11 cellular contexts compared by ENCODE assay signal in genomic region chr3:156685752-156686151, GRCh38. TPM values are rescaled to one million over a fixed set of nuclear protein-coding genes. Genes with fewer than 3 reads are reported as not detected.
A peak's percentile ranks its signal among the peaks of the same experiment; 100 is the strongest.
DNase-seq lines count a peak whose midpoint lies in the region; ATAC-seq, FAIRE-seq and TF ChIP-seq lines count a peak whose summit lies in the region.
"Had no signal": no experiment of that assay in that cellular context is flagged by ENCODE, and none has a peak within 500 bp of the region (broad histone marks: within the 10 kb centered on the region; RNA-seq: fewer than 3 reads in every experiment).

No MANE protein-coding gene starts in this region.

- H3K36me3 ChIP-seq in astrocyte (ENCODE audit: insufficient read depth, low read length), result peaks cover 14% of the 10 kb centered on the region
- H3K36me3 ChIP-seq in transverse colon, result no peaks in the 10 kb centered on the region

- DNase-seq in activated naive CD8-positive, alpha-beta T cell treated with anti-CD3 and anti-CD28 coated beads, Interleukin-2, amount 50 U/mL, for 24 hours, result no peak
- no peak for DNase-seq in astrocyte (ENCODE audit: low read depth)
- DNase-seq in transverse colon, result no peak
- no peak for DNase-seq in NOMO-1 (lab: John Stamatoyannopoulos, UW; ENCODE audit: unreplicated experiment in 2 of 2)
- no peak for DNase-seq in stimulated activated CD4-positive, alpha-beta T cell treated with anti-CD3 and anti-CD28 coated beads, Interleukin-12 subunit alpha, Interleukin-12 subunit beta, amount 100 ng/mL, for 4 hours
- DNase-seq in cortex of kidney (lab: John Stamatoyannopoulos, UW), result no peak
- DNase-seq: NCI-H510A had no signal

- no peak for TF ChIP-seq POLR2A in transverse colon (IDR thresholded peaks at IDR 0.05)

- H4K20me1 ChIP-seq in astrocyte (ENCODE audit: insufficient read depth, low read length), result peaks cover 88% of the 10 kb centered on the region

- no peak for TF ChIP-seq EP300 in transverse colon (IDR thresholded peaks at IDR 0.05; ENCODE audit: low read depth)

- no peak for FAIRE-seq in astrocyte (lab: Jason Lieb, UNC)

- H3K4me1 ChIP-seq in astrocyte (ENCODE audit: insufficient read depth, low read length) (peaks cover 50% of the 10 kb centered on the region), transverse colon (peaks cover 56 to 94% (median 65%) of the 10 kb centered on the region in 4 donors)

- peak overlapping the region; percentile 45 for H3K4me2 ChIP-seq in astrocyte (ENCODE audit: low read length)

- no peak overlapping the region for H2AFZ ChIP-seq in astrocyte (ENCODE audit: low read depth, low read length)

- ATAC-seq in activated naive CD8-positive, alpha-beta T cell treated with anti-CD3 and anti-CD28 coated beads, Interleukin-2, amount 50 U/mL, for 24 hours, result no peak
- peak; percentile 37 for ATAC-seq in HG03432 (IDR thresholded peaks at IDR 0.05; ENCODE audit: unreplicated experiment)
- ATAC-seq: HCT116 had no signal

- intact Hi-C loops in transverse colon (cut with DNase I; ENCODE audit: low total_unique reads), result no loop called here

- no peak overlapping the region for H3K9ac ChIP-seq in astrocyte (ENCODE audit: low read length)

- H3K9me3 Mint-ChIP-seq in activated naive CD8-positive, alpha-beta T cell (ENCODE audit: low read depth), result no peaks in the 10 kb centered on the region
- H3K9me3 Mint-ChIP-seq in activated naive CD8-positive, alpha-beta T cell treated with anti-CD3 and anti-CD28 coated beads, Interleukin-2, amount 50 U/mL, for 24 hours, result no peaks in the 10 kb centered on the region
- no peaks in the 10 kb centered on the region for H3K9me3 Mint-ChIP-seq in astrocyte (ENCODE audit: unreplicated experiment)

- H3K4me3 Mint-ChIP-seq in activated naive CD8-positive, alpha-beta T cell, result peak overlapping the region; percentile 38
- no peak overlapping the region for H3K4me3 Mint-ChIP-seq in activated naive CD8-positive, alpha-beta T cell treated with anti-CD3 and anti-CD28 coated beads, Interleukin-2, amount 50 U/mL, for 24 hours
- H3K4me3 Mint-ChIP-seq in astrocyte (ENCODE audit: unreplicated experiment), result peak overlapping the region; percentile 72

- H3K27ac ChIP-seq in astrocyte (ENCODE audit: low read depth, low read length), result no peak overlapping the region
- H3K27ac ChIP-seq in transverse colon, result peak overlapping the region; percentile 4 to 26 (median 24)
- H3K27ac ChIP-seq: C4-2B had no signal

- H3K27ac Mint-ChIP-seq in activated naive CD8-positive, alpha-beta T cell, result peak overlapping the region; percentile 25
- no peak overlapping the region for H3K27ac Mint-ChIP-seq in activated naive CD8-positive, alpha-beta T cell treated with anti-CD3 and anti-CD28 coated beads, Interleukin-2, amount 50 U/mL, for 24 hours
- no peak overlapping the region for H3K27ac Mint-ChIP-seq in astrocyte (ENCODE audit: unreplicated experiment)

- peaks cover 21% of the 10 kb centered on the region for H3K36me3 Mint-ChIP-seq in activated naive CD8-positive, alpha-beta T cell
- peaks cover 24% of the 10 kb centered on the region for H3K36me3 Mint-ChIP-seq in activated naive CD8-positive, alpha-beta T cell treated with anti-CD3 and anti-CD28 coated beads, Interleukin-2, amount 50 U/mL, for 24 hours (ENCODE audit: low read depth)
- H3K36me3 Mint-ChIP-seq in astrocyte (ENCODE audit: low read depth, unreplicated experiment), result peaks cover 3% of the 10 kb centered on the region

- H3K79me2 ChIP-seq in astrocyte (ENCODE audit: insufficient read depth, low read length), result peaks cover 100% of the 10 kb centered on the region

- TF ChIP-seq CTCF in astrocyte (IDR thresholded peaks at IDR 0.05; ENCODE audit: insufficient read depth, low read depth, low read length) (no peak), transverse colon (IDR thresholded peaks at IDR 0.05) (no peak)

- peaks cover 83% of the 10 kb centered on the region for H3K4me1 Mint-ChIP-seq in activated naive CD8-positive, alpha-beta T cell (ENCODE audit: low read depth)
- H3K4me1 Mint-ChIP-seq in activated naive CD8-positive, alpha-beta T cell treated with anti-CD3 and anti-CD28 coated beads, Interleukin-2, amount 50 U/mL, for 24 hours, result peaks cover 85% of the 10 kb centered on the region
- peaks cover 71% of the 10 kb centered on the region for H3K4me1 Mint-ChIP-seq in astrocyte (ENCODE audit: low read depth, unreplicated experiment)

- H3K27me3 Mint-ChIP-seq in activated naive CD8-positive, alpha-beta T cell, result no peaks in the 10 kb centered on the region
- H3K27me3 Mint-ChIP-seq in activated naive CD8-positive, alpha-beta T cell treated with anti-CD3 and anti-CD28 coated beads, Interleukin-2, amount 50 U/mL, for 24 hours, result no peaks in the 10 kb centered on the region
- no peaks in the 10 kb centered on the region for H3K27me3 Mint-ChIP-seq in astrocyte (ENCODE audit: low read depth, unreplicated experiment)

- H3K27me3 ChIP-seq in astrocyte (ENCODE audit: insufficient read depth, low read length), result no peaks in the 10 kb centered on the region
- H3K27me3 ChIP-seq in transverse colon, result no peaks in the 10 kb centered on the region

- H3K9me3 ChIP-seq in astrocyte (ENCODE audit: insufficient read depth, low read depth, low read length) (no peaks in the 10 kb centered on the region), transverse colon (no peaks in the 10 kb centered on the region)

- in situ Hi-C loops in transverse colon (cut with MboI; ENCODE audit: low pct_ligation_motif_present in 1 of 4, low pct_unique_long_range_greater_than_20kb in 1 of 4, low sequenced_read_pairs in 3 of 4), result loop anchor here in 3 of 4 donors (10.0 to 25.0 kb wide), 4 partner anchors 129 to 523 kb away; partner anchors contain the start of genes CCNL1 (in 1 of the 3) and LEKR1 (in 1 of the 3)

- no peak overlapping the region for H3K4me3 ChIP-seq in astrocyte (ENCODE audit: insufficient read depth, low read depth, low read length)
- H3K4me3 ChIP-seq in transverse colon, result no peak overlapping the region

RNA-seq across cellular contexts. Expression of gene TIPARP, which starts 11.4 kb away (rescaled TPM):
- total RNA-seq in astrocyte, result 55.5 and 74.2 TPM in 2 replicates
- 10 to 100 TPM; 11.9 to 47.1 (median 34.3) TPM for total RNA-seq in transverse colon
